14 cellular contexts compared by ENCODE assay signal in genomic region chr16:50449800-50450199, GRCh38.
"Had no signal": no experiment of that assay in that cellular context is flagged by ENCODE, and none has a peak within 500 bp of the region (broad histone marks: within the 10 kb centered on the region; RNA-seq: fewer than 3 reads in every experiment).

No MANE protein-coding gene starts in this region.

- DNase-seq: cerebellar nuclear complex; effector CD4-positive, alpha-beta T cell; heart left ventricle; hippocampal formation; mesendoderm; mucosa of descending colon; naive thymus-derived CD8-positive, alpha-beta T cell; stimulated activated CD4-positive, alpha-beta T cell treated with anti-CD3 and anti-CD28 coated beads, Interleukin-2, amount 100 ng/mL, for 48 hours; stimulated activated naive CD4-positive, alpha-beta T cell treated with Interleukin-2 at 50 U/mL for 16 hours; trophoblast cell had no signal

- H3K4me1 ChIP-seq: heart left ventricle, parathyroid adenoma, right atrium auricular region had no signal

- H2AFZ ChIP-seq: parathyroid adenoma had no signal

- H3K36me3 ChIP-seq: heart left ventricle, right atrium auricular region had no signal

- H3K4me3 ChIP-seq: coronary artery, heart left ventricle, mucosa of descending colon, right atrium auricular region, smooth muscle cell had no signal

- H3K27ac ChIP-seq: coronary artery, heart left ventricle, parathyroid adenoma, right atrium auricular region had no signal

- H3K79me2 ChIP-seq: parathyroid adenoma had no signal

- H3K9ac ChIP-seq: parathyroid adenoma had no signal

- H3K4me2 ChIP-seq: smooth muscle cell had no signal

- H3K9me3 ChIP-seq: heart left ventricle, mucosa of descending colon, right atrium auricular region had no signal
